10 cellular contexts compared by ENCODE assay signal in the genomic region with DNA sequence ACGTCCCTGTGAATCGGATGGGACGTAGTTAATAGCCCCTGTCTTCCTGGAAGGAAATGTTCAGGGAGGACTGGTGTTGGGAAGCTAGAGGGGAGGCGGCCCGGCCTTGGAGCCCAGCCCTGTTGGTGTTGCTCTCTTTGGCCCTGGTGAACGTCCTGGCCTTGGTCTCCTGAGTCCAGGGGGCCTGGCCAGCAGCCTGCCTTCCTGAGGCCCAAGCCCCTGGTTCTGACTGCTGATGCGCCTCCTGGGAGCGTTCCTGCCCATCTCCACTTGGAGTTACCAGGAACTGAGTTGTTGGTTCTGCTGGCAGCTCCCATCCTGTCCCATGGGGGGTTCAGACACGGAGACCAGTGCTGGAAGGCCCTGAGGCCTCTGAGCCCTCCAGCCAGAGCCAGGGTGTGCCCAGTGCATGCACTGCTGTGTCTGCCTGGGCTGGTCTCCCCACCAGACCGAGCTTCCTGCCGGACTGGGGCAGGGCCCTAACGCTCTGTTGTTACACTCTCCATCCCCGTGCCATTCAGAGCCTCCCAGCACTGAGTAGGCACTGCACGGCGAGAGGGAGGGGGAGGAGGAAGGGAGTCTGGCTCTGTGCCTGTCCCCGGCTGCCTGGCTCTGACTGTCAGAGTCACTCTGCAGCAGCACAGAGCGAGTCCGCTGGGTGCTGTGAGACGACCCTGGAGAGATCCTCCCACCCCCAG.
DNase-seq lines count a peak whose midpoint lies in the region; ATAC-seq, FAIRE-seq and TF ChIP-seq lines count a peak whose summit lies in the region.
"Had no signal": no experiment of that assay in that cellular context is flagged by ENCODE, and none has a peak within 500 bp of the region (broad histone marks: within the 10 kb centered on the region; RNA-seq: fewer than 3 reads in every experiment).

No MANE protein-coding gene starts in this region.

- POLR2A ChIA-PET in HEK293 (lab: Yijun Ruan, JAX): no interaction called here

- H3K4me3 ChIP-seq in HEK293 (ENCODE audit: low read depth, low read length): no peak overlapping the region
- H3K4me3 ChIP-seq in kidney (ENCODE audit: low read length in 2 of 2): no peak overlapping the region
- H3K4me3 ChIP-seq in skeletal muscle tissue (ENCODE audit: low read length in 3 of 3): no peak overlapping the region
- H3K4me3 ChIP-seq: tibial artery had no signal

- CTCF ChIA-PET in HEK293 (lab: Yijun Ruan, JAX): no interaction called here

- TF ChIP-seq CTCF in HEK293 (tag by site-specific recombination; IDR thresholded peaks at IDR 0.05) (no peak), kidney (IDR thresholded peaks at IDR 0.05; ENCODE audit: borderline replicate concordance, extremely low read depth, insufficient read depth) (no peak), GM20000 (IDR thresholded peaks at IDR 0.05; ENCODE audit: extremely low read depth, missing control alignments) (no peak)

- FAIRE-seq in kidney (lab: Jason Lieb, UNC): no peak

- intact Hi-C loops in kidney (cut with DNase I): no loop called here

- H3K9me3 ChIP-seq in HEK293 (ENCODE audit: control insufficient read depth, insufficient read depth, low read depth, low read length) (no peaks in the 10 kb centered on the region), kidney (ENCODE audit: control insufficient read depth in 1 of 2, low read length in 2 of 2) (no peaks in the 10 kb centered on the region), skeletal muscle tissue (ENCODE audit: control insufficient read depth in 3 of 3, low read length in 3 of 3) (no peaks in the 10 kb centered on the region)
- H3K9me3 ChIP-seq: tibial artery had no signal

- peak in 53 of 58 donors; percentile 25 to 79 (median 56) for DNase-seq in anterior cingulate cortex (lab: John Stamatoyannopoulos, UW)
- DNase-seq in kidney: peak; percentile 76
- DNase-seq in KG1 (lab: John Stamatoyannopoulos, UW): no peak
- no peak for DNase-seq in GM20000 (ENCODE audit: low spot score)
- no peak for DNase-seq in NCI-H2107 (lab: John Stamatoyannopoulos, UW)
- DNase-seq: activated naive CD4-positive, alpha-beta T cell treated with Interleukin-2 at 50 U/mL for 16 hours had no signal

- no peak overlapping the region for H3K9ac ChIP-seq in kidney (ENCODE audit: low read length in 2 of 2)
- H3K9ac ChIP-seq in skeletal muscle tissue (ENCODE audit: low read depth in 1 of 3, low read length in 3 of 3): peak overlapping the region in 1 of 3 donors; percentile 50

- peaks cover 0 to 4% (median 0%) of the 10 kb centered on the region in 3 donors for H3K27me3 ChIP-seq in skeletal muscle tissue (ENCODE audit: control insufficient read depth in 3 of 3, insufficient read depth in 3 of 3, low read length in 3 of 3)
- H3K27me3 ChIP-seq: tibial artery had no signal

- no peak overlapping the region for H3K27ac ChIP-seq in HEK293 (ENCODE audit: extremely low read depth, low read depth, low read length)
- peak overlapping the region in 1 of 2 donors; percentile 43 for H3K27ac ChIP-seq in kidney (ENCODE audit: low read depth in 2 of 2, low read length in 2 of 2)
- H3K27ac ChIP-seq in skeletal muscle tissue (ENCODE audit: low read depth, low read length): peak overlapping the region; percentile 64
- H3K27ac ChIP-seq: tibial artery had no signal

- ATAC-seq in GM19397 (IDR thresholded peaks at IDR 0.05; ENCODE audit: unreplicated experiment): no peak

- no peaks in the 10 kb centered on the region for H3K4me1 ChIP-seq in HEK293 (ENCODE audit: control insufficient read depth, insufficient read depth, low read length)
- peaks cover 6 to 7% of the 10 kb centered on the region in 2 donors for H3K4me1 ChIP-seq in kidney (ENCODE audit: control insufficient read depth in 1 of 2, insufficient read depth in 1 of 2, low read depth in 1 of 2, low read length in 2 of 2)
- H3K4me1 ChIP-seq in skeletal muscle tissue (ENCODE audit: control insufficient read depth in 3 of 3, insufficient read depth in 3 of 3, low read length in 3 of 3): peaks cover 9 to 20% (median 16%) of the 10 kb centered on the region in 3 donors

- H3K36me3 ChIP-seq in HEK293 (ENCODE audit: control insufficient read depth in 2 of 2, insufficient read depth in 1 of 2, low read length in 2 of 2) (no peaks in the 10 kb centered on the region), kidney (ENCODE audit: control insufficient read depth in 1 of 2, insufficient read depth in 2 of 2, low read length in 2 of 2) (no peaks in the 10 kb centered on the region), skeletal muscle tissue (ENCODE audit: control insufficient read depth in 3 of 3, insufficient read depth in 3 of 3, low read length in 3 of 3) (no peaks in the 10 kb centered on the region)
- H3K36me3 ChIP-seq: tibial artery had no signal

TF ChIP-seq in HEK293, 187 proteins besides CTCF, POLR2A, EP300 and RAD21:
- TF ChIP-seq ZBTB11 (tag by site-specific recombination; conservative IDR thresholded peaks at IDR 0.05; ENCODE audit: low read depth): no peak
- TF ChIP-seq PRDM10 (tag by site-specific recombination; IDR thresholded peaks at IDR 0.05): peak; percentile 34; the same call in 1 of the 2 replicates
- TF ChIP-seq ZSCAN4 (tag by site-specific recombination; IDR thresholded peaks at IDR 0.05): no peak

Comparison
In these comparisons a context has a peak if more than half of its experiments do, and no peak if none do; other contexts are left out.
1. DNase-seq: peak in anterior cingulate cortex (53 of 58) and kidney (single experiment); none in KG1 (single experiment), GM20000 (single experiment) and NCI-H2107 (single experiment).